In genomic region chr12:122471324-122472226, GRCh38 we compare ENCODE assay signal across 8 cellular contexts. TPM values are rescaled to one million over a fixed set of nuclear protein-coding genes. Genes with fewer than 3 reads are reported as not detected.
DNase-seq lines count a peak whose midpoint lies in the region; ATAC-seq and TF ChIP-seq lines count a peak whose summit lies in the region.

No MANE protein-coding gene starts in this region.

- peak overlapping the region; percentile 68 for H3K27ac ChIP-seq in angular gyrus (ENCODE audit: low read depth, low read length)

- H3K27me3 ChIP-seq in BE2C = no peaks in the 10 kb centered on the region
- no peaks in the 10 kb centered on the region for H3K27me3 ChIP-seq in skeletal muscle satellite cell (ENCODE audit: control insufficient read depth, insufficient read depth, low read length)

- DNase-seq in BE2C (no peak), GM13977 (ENCODE audit: low spot score) (peak; percentile 54), NCI-H226 (peak; percentile 23), hepatic stellate cell (ENCODE audit: low spot score) (peak; percentile 49)

- peak overlapping the region; percentile 41 for H3K9ac ChIP-seq in skeletal muscle satellite cell (ENCODE audit: low read depth, low read length)

- H3K4me1 ChIP-seq in BE2C (no peaks in the 10 kb centered on the region), skeletal muscle satellite cell (ENCODE audit: control insufficient read depth, insufficient read depth, low read length) (peaks cover 12% of the 10 kb centered on the region)

- H3K4me3 ChIP-seq in BE2C (ENCODE audit: low read depth, low read length) (no peak overlapping the region), skeletal muscle satellite cell (ENCODE audit: low read length) (no peak overlapping the region)

- no peak for ATAC-seq in GM18873 (IDR thresholded peaks at IDR 0.05; ENCODE audit: low FRiP score, unreplicated experiment)
- no peak for ATAC-seq in HG02588 (IDR thresholded peaks at IDR 0.05; ENCODE audit: unreplicated experiment)

- no peaks in the 10 kb centered on the region for H3K9me3 ChIP-seq in BE2C
- H3K9me3 ChIP-seq in skeletal muscle satellite cell (replicated peaks; ENCODE audit: low read length) = no peaks in the 10 kb centered on the region

- in situ Hi-C loops in GM13977 (cut with MboI; ENCODE audit: low pct_unique_long_range_greater_than_20kb, low sequenced_read_pairs, unreplicated experiment) = no loop called here

- peaks cover 39% of the 10 kb centered on the region for H3K36me3 ChIP-seq in BE2C
- H3K36me3 ChIP-seq in skeletal muscle satellite cell (ENCODE audit: insufficient read depth, low read length) = peaks cover 34% of the 10 kb centered on the region

- peak overlapping the region; percentile 1 for H3K4me2 ChIP-seq in skeletal muscle satellite cell (ENCODE audit: low read length)

- peak; percentile 82 for TF ChIP-seq CTCF in BE2C (IDR thresholded peaks at IDR 0.05; ENCODE audit: low read depth, low read length)
- peak; percentile 70 for TF ChIP-seq CTCF in GM13977 (IDR thresholded peaks at IDR 0.05; ENCODE audit: extremely low read depth, insufficient read depth, missing control alignments)

RNA-seq across cellular contexts. Expression of gene ZCCHC8, which starts 29.2 kb away (rescaled TPM):
- 16.4 TPM for polyA plus RNA-seq in BE2C (2012; ENCODE audit: insufficient read depth, insufficient read length, low read depth)
- 15.1 and 16.0 TPM in 2 replicates for total RNA-seq in skeletal muscle satellite cell (2012; rRNA removed)

RNA-seq across cellular contexts. Expression of gene CLIP1, which starts 49.1 kb away (rescaled TPM):
- polyA plus RNA-seq in BE2C (2012; ENCODE audit: insufficient read depth, insufficient read length, low read depth) = 32.6 TPM
- 38.4 and 48.4 TPM in 2 replicates for total RNA-seq in skeletal muscle satellite cell (2012; rRNA removed)

RNA-seq across cellular contexts. Expression of gene RSRC2, which starts 55.2 kb away (rescaled TPM):
- 173 TPM for polyA plus RNA-seq in BE2C (2012; ENCODE audit: insufficient read depth, insufficient read length, low read depth)
- total RNA-seq in skeletal muscle satellite cell (2012; rRNA removed) = 26.4 and 30.2 TPM in 2 replicates

RNA-seq across cellular contexts. Expression of gene KNTC1, which starts 55.5 kb away (rescaled TPM):
- polyA plus RNA-seq in BE2C (2012; ENCODE audit: insufficient read depth, insufficient read length, low read depth) = 6.6 TPM
- total RNA-seq in skeletal muscle satellite cell (2012; rRNA removed) = 25.6 and 29.7 TPM in 2 replicates
